Comparison of ENCODE assay signal across 9 cellular contexts in the genomic region with DNA sequence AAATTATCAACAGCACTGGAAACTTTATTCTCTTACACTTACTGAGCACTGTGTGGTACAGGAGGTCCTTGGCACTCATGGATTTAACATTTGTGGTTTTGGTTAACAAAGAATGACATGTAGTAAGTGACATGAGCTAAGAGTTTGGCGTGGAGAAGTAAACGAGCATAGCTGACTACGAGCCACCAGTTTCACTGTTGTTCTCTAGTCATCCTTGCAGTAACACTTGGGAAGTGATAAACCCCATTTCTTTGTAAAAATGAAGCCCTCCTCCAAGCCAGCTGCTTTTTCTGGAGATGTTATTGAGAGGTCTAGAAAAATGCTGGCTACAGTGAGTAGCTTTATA. TPM values are rescaled to one million over a fixed set of nuclear protein-coding genes. Genes with fewer than 3 reads are reported as not detected.
A peak's percentile ranks its signal among the peaks of the same experiment; 100 is the strongest.
DNase-seq lines count a peak whose midpoint lies in the region; ATAC-seq and TF ChIP-seq lines count a peak whose summit lies in the region.
"Had no signal": no experiment of that assay in that cellular context is flagged by ENCODE, and none has a peak within 500 bp of the region (broad histone marks: within the 10 kb centered on the region; RNA-seq: fewer than 3 reads in every experiment).

No MANE protein-coding gene starts in this region.

- H3K4me3 ChIP-seq in hepatocyte = no peak overlapping the region

- H3K4me1 ChIP-seq in hepatocyte (ENCODE audit: insufficient read depth) = no peaks in the 10 kb centered on the region

- no peaks in the 10 kb centered on the region for H3K36me3 Mint-ChIP-seq in CD4-positive, alpha-beta T cell (ENCODE audit: low read depth)
- H3K36me3 Mint-ChIP-seq in immature natural killer cell = no peaks in the 10 kb centered on the region

- H3K36me3 ChIP-seq in hepatocyte (replicated peaks; ENCODE audit: insufficient read depth, low read depth) = no peaks in the 10 kb centered on the region

- DNase-seq in CD4-positive, alpha-beta T cell = no peak
- DNase-seq in NOMO-1 treated with DMSO at 0.1 percent for 48 hours (lab: John Stamatoyannopoulos, UW; ENCODE audit: unreplicated experiment) = peak; percentile 65
- DNase-seq in hepatocyte (ENCODE audit: low spot score) = peak; percentile 12
- no peak for DNase-seq in immature natural killer cell
- DNase-seq in foreskin melanocyte = no peak
- DNase-seq in epidermal melanocyte (ENCODE audit: insufficient read length, low spot score) = no peak
- no peak for DNase-seq in NCI-H146 (lab: John Stamatoyannopoulos, UW)

- no peak overlapping the region for H3K27ac ChIP-seq in CD4-positive, alpha-beta T cell (ENCODE audit: low read depth, low read length)
- peak overlapping the region; percentile 64 for H3K27ac ChIP-seq in hepatocyte
- H3K27ac ChIP-seq: HL-60 had no signal

- ATAC-seq in CD4-positive, alpha-beta T cell (ENCODE audit: poor library complexity) = peak; percentile 83
- ATAC-seq in GM21360 (IDR thresholded peaks at IDR 0.05; ENCODE audit: unreplicated experiment) = peak; percentile 49

- CTCF ChIA-PET in CD4-positive, alpha-beta T cell (lab: Charles Lee) = interaction anchor here (1.0 to 1.5 kb wide), 4 partner anchors 9 to 455 kb away, joined by 3 to 8 read pairs (median 4); no protein-coding TSS in a partner anchor

- peaks cover 59% of the 10 kb centered on the region for H3K27me3 ChIP-seq in CD4-positive, alpha-beta T cell (ENCODE audit: control insufficient read depth, insufficient read depth, low read length)
- no peaks in the 10 kb centered on the region for H3K27me3 ChIP-seq in hepatocyte

- H3K4me1 Mint-ChIP-seq in CD4-positive, alpha-beta T cell (ENCODE audit: low read depth) = peaks cover 21% of the 10 kb centered on the region
- peaks cover 0 to 11% of the 10 kb centered on the region in 2 donors for H3K4me1 Mint-ChIP-seq in immature natural killer cell

- H3K4me2 ChIP-seq in hepatocyte = peak overlapping the region; percentile 60

- H3K9me3 Mint-ChIP-seq in CD4-positive, alpha-beta T cell = no peaks in the 10 kb centered on the region
- H3K9me3 Mint-ChIP-seq in immature natural killer cell = no peaks in the 10 kb centered on the region

- peaks cover 53% of the 10 kb centered on the region for H3K27me3 Mint-ChIP-seq in CD4-positive, alpha-beta T cell
- H3K27me3 Mint-ChIP-seq in immature natural killer cell (ENCODE audit: low read depth in 3 of 3) = peaks cover 3 to 17% (median 5%) of the 10 kb centered on the region in 3 donors

- no peak overlapping the region for H3K27ac Mint-ChIP-seq in CD4-positive, alpha-beta T cell
- H3K27ac Mint-ChIP-seq in immature natural killer cell = no peak overlapping the region

- H2AFZ ChIP-seq in hepatocyte = no peak overlapping the region

- H3K9me2 ChIP-seq in hepatocyte (replicated peaks; ENCODE audit: insufficient read depth) = no peaks in the 10 kb centered on the region

- H3K9me3 ChIP-seq in CD4-positive, alpha-beta T cell (ENCODE audit: control insufficient read depth, low read length) = no peaks in the 10 kb centered on the region
- H3K9me3 ChIP-seq in hepatocyte (ENCODE audit: low read depth) = no peaks in the 10 kb centered on the region

- POLR2A ChIA-PET in CD4-positive, alpha-beta T cell (lab: Charles Lee) = interaction anchor here (0.8 to 2.0 kb wide), 4 partner anchors 14 to 455 kb away, joined by 3 to 10 read pairs (median 5); partner anchors contain the start of gene QPCT

- H4K20me1 ChIP-seq in hepatocyte (ENCODE audit: insufficient read depth, poor library complexity, severe bottlenecking) = no peaks in the 10 kb centered on the region

- intact Hi-C loops in CD4-positive, alpha-beta T cell (cut with DNase I, micrococcal nuclease) = no loop called here

- 58% methylated on average over 3 of the region's 3 CpGs for WGBS in hepatocyte (ENCODE audit: low lambda C conversion rate, missing lambda C conversion rate)

- H3K79me2 ChIP-seq in hepatocyte = no peaks in the 10 kb centered on the region

- TF ChIP-seq CTCF in CD4-positive, alpha-beta T cell (IDR thresholded peaks at IDR 0.05) = no peak
- TF ChIP-seq CTCF in hepatocyte (IDR thresholded peaks at IDR 0.05; ENCODE audit: poor library complexity) = no peak

- H3K4me3 Mint-ChIP-seq in CD4-positive, alpha-beta T cell = no peak overlapping the region
- H3K4me3 Mint-ChIP-seq in immature natural killer cell = no peak overlapping the region

RNA-seq across cellular contexts. Expression of gene QPCT, which starts 32.7 kb away (rescaled TPM):
- total RNA-seq in CD4-positive, alpha-beta T cell = under 1 TPM; 0.53 to 0.71 TPM
- total RNA-seq in hepatocyte = 2.0 TPM in 1 of 2 replicates, not detected in the other
- polyA plus RNA-seq in hepatocyte (0.36 and 0.81 TPM in 2 replicates), immature natural killer cell (1 to 10 TPM in 1 of 3 donors, under 1 TPM in 2; 0.91 to 2.4 (median 0.99) TPM)

RNA-seq across cellular contexts. Expression of gene PRKD3, which starts 52.5 kb away (rescaled TPM):
- total RNA-seq in CD4-positive, alpha-beta T cell = 10 to 100 TPM; 40.5 to 44.1 TPM
- total RNA-seq in hepatocyte = 35.9 and 36.4 TPM in 2 replicates
- polyA plus RNA-seq in hepatocyte = 17.3 and 20.7 TPM in 2 replicates
- polyA plus RNA-seq in immature natural killer cell = 10 to 100 TPM; 24.3 to 48.0 (median 42.0) TPM

Comparison
In these comparisons a context has a peak if more than half of its experiments do, and no peak if none do; other contexts are left out.
1. DNase-seq: peak in NOMO-1 treated with DMSO at 0.1 percent for 48 hours (single experiment) and hepatocyte (single experiment); none in CD4-positive, alpha-beta T cell (0 of 10), immature natural killer cell (0 of 3), foreskin melanocyte (single experiment), epidermal melanocyte (single experiment) and NCI-H146 (single experiment).